11 cellular contexts compared by ENCODE assay signal in genomic region chr10:86632009-86632800, GRCh38. TPM values are rescaled to one million over a fixed set of nuclear protein-coding genes. Genes with fewer than 3 reads are reported as not detected.
DNase-seq lines count a peak whose midpoint lies in the region; ATAC-seq and TF ChIP-seq lines count a peak whose summit lies in the region.
"Had no signal": no experiment of that assay in that cellular context is flagged by ENCODE, and none has a peak within 500 bp of the region (broad histone marks: within the 10 kb centered on the region; RNA-seq: fewer than 3 reads in every experiment).

No MANE protein-coding gene starts in this region.

- DNase-seq in DMS53 treated with DMSO at 0.1 percent for 48 hours (lab: John Stamatoyannopoulos, UW; ENCODE audit: unreplicated experiment), result peak; percentile 7
- peak; percentile 86 for DNase-seq in WTC11 (ENCODE audit: low spot score)
- DNase-seq in right atrium auricular region (ENCODE audit: low spot score), result no peak
- DNase-seq in retina, result peak; percentile 80
- DNase-seq in Caco-2, result no peak
- DNase-seq in SK-N-SH, result no peak
- DNase-seq: activated T-cell treated with anti-CD3 and anti-CD28 coated beads, Interleukin-2, amount 50 U/mL, for 48 hours; NCI-H774 had no signal

- no peaks in the 10 kb centered on the region for H4K20me1 ChIP-seq in SK-N-SH (ENCODE audit: insufficient read depth)

- no peak overlapping the region for H3K4me2 ChIP-seq in SK-N-SH

- H3K36me3 Mint-ChIP-seq in WTC11 (no peaks in the 10 kb centered on the region), Caco-2 (ENCODE audit: insufficient read depth, unreplicated experiment) (no peaks in the 10 kb centered on the region)

- H3K9me3 Mint-ChIP-seq in WTC11 (no peaks in the 10 kb centered on the region), Caco-2 (ENCODE audit: unreplicated experiment) (no peaks in the 10 kb centered on the region)

- no peak for TF ChIP-seq CTCF in WTC11 (IDR thresholded peaks at IDR 0.05)
- peak; percentile 23 to 53 for TF ChIP-seq CTCF in right atrium auricular region (IDR thresholded peaks at IDR 0.05)
- no peak for TF ChIP-seq CTCF in Caco-2 (IDR thresholded peaks at IDR 0.05; ENCODE audit: insufficient read depth in 1 of 2, low read depth in 1 of 2, low read length in 1 of 2, severe bottlenecking in 1 of 2, unreplicated experiment in 1 of 2)
- TF ChIP-seq CTCF in SK-N-SH (IDR thresholded peaks at IDR 0.05), result no peak

- H3K36me3 ChIP-seq in right atrium auricular region, result no peaks in the 10 kb centered on the region
- H3K36me3 ChIP-seq in Caco-2 (ENCODE audit: control insufficient read depth, insufficient read depth, low read length), result no peaks in the 10 kb centered on the region
- no peaks in the 10 kb centered on the region for H3K36me3 ChIP-seq in SK-N-SH (replicated peaks in 1 of 2; ENCODE audit: control insufficient read depth in 1 of 2, insufficient read depth in 2 of 2, low read length in 1 of 2)

- peaks cover 15% of the 10 kb centered on the region for H3F3A ChIP-seq in SK-N-SH (replicated peaks; ENCODE audit: insufficient read depth)

- POLR2A ChIA-PET in WTC11 (lab: Charles Lee) (no interaction called here), Caco-2 (lab: Charles Lee) (no interaction called here), SK-N-SH (lab: Yijun Ruan, JAX) (no interaction called here)

- TF ChIP-seq EP300 in SK-N-SH (IDR thresholded peaks at IDR 0.05; ENCODE audit: borderline replicate concordance in 1 of 2, low read depth in 1 of 2, low read length in 1 of 2), result no peak

- no peak overlapping the region for H3K9ac ChIP-seq in SK-N-SH

- peaks cover 0 to 18% of the 10 kb centered on the region in 2 donors for H3K4me1 ChIP-seq in right atrium auricular region
- H3K4me1 ChIP-seq in Caco-2, result 0 out of 2 replicates have a peak, but pooled peaks cover under 1% of the 10 kb centered on the region
- peaks cover 0 to 16% of the 10 kb centered on the region in 2 experiments; a peak in 1 of 4 replicates for H3K4me1 ChIP-seq in SK-N-SH (ENCODE audit: control insufficient read depth in 1 of 2, insufficient read depth in 2 of 2, low read depth in 1 of 2, low read length in 1 of 2)

- no peak for TF ChIP-seq RAD21 in SK-N-SH (IDR thresholded peaks at IDR 0.05; ENCODE audit: low read length)

- H3K27me3 Mint-ChIP-seq in WTC11 (ENCODE audit: low read depth), result peaks cover 27% of the 10 kb centered on the region
- H3K27me3 Mint-ChIP-seq in Caco-2 (ENCODE audit: insufficient read depth, unreplicated experiment), result no peaks in the 10 kb centered on the region

- H3K27me3 ChIP-seq in right atrium auricular region, result no peaks in the 10 kb centered on the region
- no peaks in the 10 kb centered on the region for H3K27me3 ChIP-seq in Caco-2 (replicated peaks; ENCODE audit: control insufficient read depth, insufficient read depth, low read length)
- H3K27me3 ChIP-seq in SK-N-SH (ENCODE audit: insufficient read depth), result peaks cover 3% of the 10 kb centered on the region; the same call in 1 of the 2 replicates

- H2AFZ ChIP-seq in SK-N-SH (ENCODE audit: low read depth), result no peak overlapping the region

- CTCF ChIA-PET in WTC11 (lab: Charles Lee), result interaction anchor here (0.6 to 3.3 kb wide), 18 partner anchors 10 to 283 kb away, joined by 3 to 26 read pairs (median 4); no protein-coding TSS in a partner anchor
- CTCF ChIA-PET in Caco-2 (lab: Charles Lee), result no interaction called here
- CTCF ChIA-PET in SK-N-SH (lab: Yijun Ruan, JAX), result interaction anchor here (1.1 kb wide), 1 partner anchor 10 kb away, joined by 3 read pairs; no protein-coding TSS in a partner anchor

- peak; percentile 98 for ATAC-seq in WTC11
- no peak for ATAC-seq in GM18909 (IDR thresholded peaks at IDR 0.05; ENCODE audit: poor library complexity, unreplicated experiment)
- no peak for ATAC-seq in GM18502 (IDR thresholded peaks at IDR 0.05; ENCODE audit: poor library complexity, unreplicated experiment)

- H3K9me2 ChIP-seq in SK-N-SH, result no peaks in the 10 kb centered on the region

- H3K27ac ChIP-seq in right atrium auricular region (peak overlapping the region; percentile 35 to 62), SK-N-SH (ENCODE audit: low read depth in 2 of 2, low read length in 1 of 2) (no peak overlapping the region)

- H3K4me1 Mint-ChIP-seq in WTC11, result peaks cover 15% of the 10 kb centered on the region
- no peaks in the 10 kb centered on the region for H3K4me1 Mint-ChIP-seq in Caco-2 (ENCODE audit: low read depth, unreplicated experiment)

- H3K79me2 ChIP-seq in SK-N-SH (ENCODE audit: insufficient read depth), result no peaks in the 10 kb centered on the region

- H3K9me3 ChIP-seq in right atrium auricular region (no peaks in the 10 kb centered on the region), Caco-2 (no peaks in the 10 kb centered on the region; the same call in 1 of the 2 replicates), SK-N-SH (no peaks in the 10 kb centered on the region)

- intact Hi-C loops in Caco-2 (cut with micrococcal nuclease; ENCODE audit: unreplicated experiment), result no loop called here

- H3K4me3 ChIP-seq in right atrium auricular region (peak overlapping the region; percentile 15 to 44), Caco-2 (ENCODE audit: low read depth, low read length) (no peak overlapping the region), SK-N-SH (ENCODE audit: low read depth in 2 of 2, low read length in 1 of 2) (no peak overlapping the region)

- no peak overlapping the region for H3K27ac Mint-ChIP-seq in WTC11
- no peak overlapping the region for H3K27ac Mint-ChIP-seq in Caco-2 (ENCODE audit: unreplicated experiment)

- H3K4me3 Mint-ChIP-seq in WTC11, result peak overlapping the region; percentile 70
- no peak overlapping the region for H3K4me3 Mint-ChIP-seq in Caco-2 (ENCODE audit: unreplicated experiment)

- BruUV-seq in Caco-2 (replicated peaks; lab: Mats Ljungman, UMichigan), result no TSS peak

- 92% methylated on average over 16 of the region's 49 CpGs for WGBS in SK-N-SH (ENCODE audit: low lambda C conversion rate)

TF ChIP-seq in WTC11, 78 proteins besides CTCF, POLR2A, EP300 and RAD21 (continues in another document):
- TF ChIP-seq KAT7 (CRISPR knock-in tag; IDR thresholded peaks at IDR 0.05; ENCODE audit: borderline replicate concordance) (0 out of 2 replicates have a peak, but pooled peaks have one; percentile 43), MYBL2 (CRISPR knock-in tag; IDR thresholded peaks at IDR 0.05) (0 out of 2 replicates have a peak, but pooled peaks have one; percentile 43), MAX (CRISPR knock-in tag; IDR thresholded peaks at IDR 0.05) (peak; percentile 52)

TF ChIP-seq in SK-N-SH, 30 proteins besides CTCF, POLR2A, EP300 and RAD21 (continues in another document):
- TF ChIP-seq MXI1 (IDR thresholded peaks at IDR 0.05; ENCODE audit: low read depth, low read length), result no peak
- TF ChIP-seq PBX3 (IDR thresholded peaks at IDR 0.05), result no peak
- TF ChIP-seq RCOR1 (IDR thresholded peaks at IDR 0.05; ENCODE audit: low read length), result no peak
- TF ChIP-seq NRF1 (IDR thresholded peaks at IDR 0.05; ENCODE audit: low read depth, low read length), result no peak
- TF ChIP-seq TEAD4 (IDR thresholded peaks at IDR 0.05; ENCODE audit: borderline replicate concordance, insufficient read depth), result no peak
- TF ChIP-seq JUND (IDR thresholded peaks at IDR 0.05), result no peak
- TF ChIP-seq, protein P1, sequence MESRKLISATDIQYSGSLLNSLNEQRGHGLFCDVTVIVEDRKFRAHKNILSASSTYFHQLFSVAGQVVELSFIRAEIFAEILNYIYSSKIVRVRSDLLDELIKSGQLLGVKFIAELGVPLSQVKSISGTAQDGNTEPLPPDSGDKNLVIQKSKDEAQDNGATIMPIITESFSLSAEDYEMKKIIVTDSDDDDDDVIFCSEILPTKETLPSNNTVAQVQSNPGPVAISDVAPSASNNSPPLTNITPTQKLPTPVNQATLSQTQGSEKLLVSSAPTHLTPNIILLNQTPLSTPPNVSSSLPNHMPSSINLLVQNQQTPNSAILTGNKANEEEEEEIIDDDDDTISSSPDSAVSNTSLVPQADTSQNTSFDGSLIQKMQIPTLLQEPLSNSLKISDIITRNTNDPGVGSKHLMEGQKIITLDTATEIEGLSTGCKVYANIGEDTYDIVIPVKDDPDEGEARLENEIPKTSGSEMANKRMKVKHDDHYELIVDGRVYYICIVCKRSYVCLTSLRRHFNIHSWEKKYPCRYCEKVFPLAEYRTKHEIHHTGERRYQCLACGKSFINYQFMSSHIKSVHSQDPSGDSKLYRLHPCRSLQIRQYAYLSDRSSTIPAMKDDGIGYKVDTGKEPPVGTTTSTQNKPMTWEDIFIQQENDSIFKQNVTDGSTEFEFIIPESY (IDR thresholded peaks at IDR 0.05; ENCODE audit: borderline replicate concordance, low read depth), result no peak
- no peak for TF ChIP-seq TCF12 (IDR thresholded peaks at IDR 0.05)
- TF ChIP-seq TAF1 (IDR thresholded peaks at IDR 0.05; ENCODE audit: borderline replicate concordance, low read depth, low read length), result no peak
- TF ChIP-seq GATA2 (CRISPR knock-in tag; IDR thresholded peaks at IDR 0.05), result no peak
- no peak for TF ChIP-seq POLR2AphosphoS5 (IDR thresholded peaks at IDR 0.05; ENCODE audit: low read depth, low read length)
- no peak for TF ChIP-seq EZH2phosphoT487 (IDR thresholded peaks at IDR 0.05; ENCODE audit: borderline replicate concordance, low read depth)

RNA-seq across cellular contexts. Expression of gene OPN4, which starts 22.1 kb away (rescaled TPM):
- total RNA-seq in WTC11 (2021) (not detected in 3 replicates), right atrium auricular region (under 1 TPM; 0.19 to 0.31 TPM), Caco-2 (2022) (not detected in 2 replicates)
- 0.03 TPM in 1 of 2 replicates, not detected in the other for polyA plus RNA-seq in SK-N-SH (2012; rRNA removed)
- polyA plus RNA-seq in SK-N-SH (2012; cell fraction: cytosol; rRNA removed), result not detected in 2 replicates
- polyA plus RNA-seq in SK-N-SH (2012; cell fraction: nucleus; rRNA removed), result not detected in 2 replicates
- total RNA-seq: mononuclear cell had no signal

RNA-seq across cellular contexts. Expression of gene LDB3, which starts 36.1 kb away (rescaled TPM):
- total RNA-seq in WTC11 (2021) (0.42 to 0.96 TPM (median 0.46 TPM) in 3 replicates), right atrium auricular region (100 to 1,000 TPM; 448 to 908 TPM), Caco-2 (2022) (0.09 TPM in 1 of 2 replicates, not detected in the other)
- 0.48 and 0.73 TPM in 2 replicates for polyA plus RNA-seq in SK-N-SH (2012; rRNA removed)
- 0.26 and 0.38 TPM in 2 replicates for polyA plus RNA-seq in SK-N-SH (2012; cell fraction: cytosol; rRNA removed)
- 1.3 and 1.7 TPM in 2 replicates for polyA plus RNA-seq in SK-N-SH (2012; cell fraction: nucleus; rRNA removed)
- total RNA-seq: mononuclear cell had no signal

Comparison
In these comparisons a context has a peak if more than half of its experiments do, and no peak if none do; other contexts are left out.
1. DNase-seq: peak in DMS53 treated with DMSO at 0.1 percent for 48 hours (single experiment), WTC11 (single experiment) and retina (single experiment); none in right atrium auricular region (single experiment), Caco-2 (0 of 2) and SK-N-SH (single experiment).
2. CTCF ChIP-seq: peak in right atrium auricular region (2 of 2); none in WTC11 (single experiment), Caco-2 (0 of 2) and SK-N-SH (single experiment).
3. H3K27ac ChIP-seq: peak in right atrium auricular region (2 of 2); none in SK-N-SH (0 of 2).
4. H3K4me3 ChIP-seq: peak in right atrium auricular region (2 of 2); none in Caco-2 (single experiment) and SK-N-SH (0 of 2).
5. RNA of gene LDB3, which starts 36.1 kb away (total RNA-seq): 448 to 908 TPM in right atrium auricular region; 0.42 to 0.96 TPM in WTC11 and 0.09 TPM in Caco-2; every median in the first group is over 100 times any median in the second.